Comparison of ENCODE assay signal across 2 cellular contexts in the genomic region with DNA sequence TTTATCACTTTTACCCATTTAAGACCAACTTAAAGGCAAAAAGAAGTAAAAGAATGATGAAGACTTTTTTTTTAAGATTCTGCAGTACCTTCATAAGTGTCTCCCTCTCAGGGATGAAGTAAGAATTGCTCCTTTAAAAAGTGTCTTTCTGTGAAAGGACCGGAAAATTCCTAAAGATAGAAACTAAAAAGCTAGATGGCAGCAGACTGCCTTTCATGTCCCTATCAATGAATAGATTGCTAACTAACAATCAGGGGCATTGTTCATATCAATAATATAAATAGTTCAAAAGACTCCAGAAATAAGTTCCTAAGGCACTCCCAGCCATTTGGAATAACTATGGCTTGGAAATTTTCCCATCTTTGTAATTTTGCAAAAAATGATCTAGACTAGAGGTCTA.
TF ChIP-seq lines count a peak whose summit lies in the region.

No MANE protein-coding gene starts in this region.

TF ChIP-seq in HEK293, 187 proteins besides CTCF, POLR2A, EP300 and RAD21:
- TF ChIP-seq SP7 (tag by site-specific recombination; IDR thresholded peaks at IDR 0.05) = no peak
- TF ChIP-seq ZNF677 (tag by site-specific recombination; IDR thresholded peaks at IDR 0.05) = no peak
- TF ChIP-seq ZNF747 (tag by site-specific recombination; IDR thresholded peaks at IDR 0.05) = no peak
- no peak for TF ChIP-seq KLF1 (tag by site-specific recombination; IDR thresholded peaks at IDR 0.05)
- TF ChIP-seq, protein P1, sequence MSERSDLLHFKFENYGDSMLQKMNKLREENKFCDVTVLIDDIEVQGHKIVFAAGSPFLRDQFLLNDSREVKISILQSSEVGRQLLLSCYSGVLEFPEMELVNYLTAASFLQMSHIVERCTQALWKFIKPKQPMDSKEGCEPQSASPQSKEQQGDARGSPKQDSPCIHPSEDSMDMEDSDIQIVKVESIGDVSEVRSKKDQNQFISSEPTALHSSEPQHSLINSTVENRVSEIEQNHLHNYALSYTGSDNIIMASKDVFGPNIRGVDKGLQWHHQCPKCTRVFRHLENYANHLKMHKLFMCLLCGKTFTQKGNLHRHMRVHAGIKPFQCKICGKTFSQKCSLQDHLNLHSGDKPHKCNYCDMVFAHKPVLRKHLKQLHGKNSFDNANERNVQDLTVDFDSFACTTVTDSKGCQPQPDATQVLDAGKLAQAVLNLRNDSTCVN (tag by site-specific recombination; optimal IDR thresholded peaks at IDR 0.05) = no peak
- TF ChIP-seq ZNF521 (tag by site-specific recombination; IDR thresholded peaks at IDR 0.05) = no peak
- TF ChIP-seq, protein P2, sequence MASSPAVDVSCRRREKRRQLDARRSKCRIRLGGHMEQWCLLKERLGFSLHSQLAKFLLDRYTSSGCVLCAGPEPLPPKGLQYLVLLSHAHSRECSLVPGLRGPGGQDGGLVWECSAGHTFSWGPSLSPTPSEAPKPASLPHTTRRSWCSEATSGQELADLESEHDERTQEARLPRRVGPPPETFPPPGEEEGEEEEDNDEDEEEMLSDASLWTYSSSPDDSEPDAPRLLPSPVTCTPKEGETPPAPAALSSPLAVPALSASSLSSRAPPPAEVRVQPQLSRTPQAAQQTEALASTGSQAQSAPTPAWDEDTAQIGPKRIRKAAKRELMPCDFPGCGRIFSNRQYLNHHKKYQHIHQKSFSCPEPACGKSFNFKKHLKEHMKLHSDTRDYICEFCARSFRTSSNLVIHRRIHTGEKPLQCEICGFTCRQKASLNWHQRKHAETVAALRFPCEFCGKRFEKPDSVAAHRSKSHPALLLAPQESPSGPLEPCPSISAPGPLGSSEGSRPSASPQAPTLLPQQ (tag by site-specific recombination; IDR thresholded peaks at IDR 0.05) = no peak
- TF ChIP-seq KLF16 (tag by site-specific recombination; IDR thresholded peaks at IDR 0.05) = no peak
- TF ChIP-seq, protein P3, sequence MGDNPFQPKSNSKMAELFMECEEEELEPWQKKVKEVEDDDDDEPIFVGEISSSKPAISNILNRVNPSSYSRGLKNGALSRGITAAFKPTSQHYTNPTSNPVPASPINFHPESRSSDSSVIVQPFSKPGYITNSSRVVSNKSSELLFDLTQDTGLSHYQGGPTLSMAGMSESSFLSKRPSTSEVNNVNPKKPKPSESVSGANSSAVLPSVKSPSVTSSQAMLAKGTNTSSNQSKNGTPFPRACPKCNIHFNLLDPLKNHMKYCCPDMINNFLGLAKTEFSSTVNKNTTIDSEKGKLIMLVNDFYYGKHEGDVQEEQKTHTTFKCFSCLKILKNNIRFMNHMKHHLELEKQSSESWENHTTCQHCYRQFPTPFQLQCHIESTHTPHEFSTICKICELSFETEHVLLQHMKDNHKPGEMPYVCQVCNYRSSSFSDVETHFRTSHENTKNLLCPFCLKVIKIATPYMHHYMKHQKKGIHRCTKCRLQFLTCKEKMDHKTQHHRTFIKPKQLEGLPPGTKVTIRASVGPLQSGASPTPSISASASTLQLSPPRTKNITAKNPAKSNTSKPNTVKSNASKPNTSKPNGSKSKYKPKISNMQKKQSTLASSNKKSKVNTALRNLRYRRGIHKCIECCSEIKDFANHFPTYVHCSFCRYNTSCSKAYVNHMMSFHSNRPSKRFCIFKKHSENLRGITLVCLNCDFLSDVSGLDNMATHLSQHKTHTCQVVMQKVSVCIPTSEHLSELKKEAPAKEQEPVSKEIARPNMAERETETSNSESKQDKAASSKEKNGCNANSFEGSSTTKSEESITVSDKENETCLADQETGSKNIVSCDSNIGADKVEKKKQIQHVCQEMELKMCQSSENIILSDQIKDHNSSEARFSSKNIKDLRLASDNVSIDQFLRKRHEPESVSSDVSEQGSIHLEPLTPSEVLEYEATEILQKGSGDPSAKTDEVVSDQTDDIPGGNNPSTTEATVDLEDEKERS (tag by site-specific recombination; IDR thresholded peaks at IDR 0.05) = no peak
- TF ChIP-seq ZBTB7A (tag by site-specific recombination; IDR thresholded peaks at IDR 0.05; ENCODE audit: low read depth) = no peak
- TF ChIP-seq ZNF121 (tag by site-specific recombination; IDR thresholded peaks at IDR 0.05) = no peak
- TF ChIP-seq ZNF555 (tag by site-specific recombination; conservative IDR thresholded peaks at IDR 0.05) = no peak

TF ChIP-seq in H1, 55 proteins besides CTCF, POLR2A, EP300 and RAD21:
- TF ChIP-seq KDM1A (IDR thresholded peaks at IDR 0.05; ENCODE audit: borderline replicate concordance, low read length) (no peak), EGR1 (IDR thresholded peaks at IDR 0.05; ENCODE audit: borderline replicate concordance, low read depth, low read length) (no peak), CEBPB (IDR thresholded peaks at IDR 0.05; ENCODE audit: low read depth, low read length) (no peak), ZNF274 (IDR thresholded peaks at IDR 0.05; ENCODE audit: borderline replicate concordance, extremely low read depth, low read length) (no peak)
- TF ChIP-seq, protein P4, sequence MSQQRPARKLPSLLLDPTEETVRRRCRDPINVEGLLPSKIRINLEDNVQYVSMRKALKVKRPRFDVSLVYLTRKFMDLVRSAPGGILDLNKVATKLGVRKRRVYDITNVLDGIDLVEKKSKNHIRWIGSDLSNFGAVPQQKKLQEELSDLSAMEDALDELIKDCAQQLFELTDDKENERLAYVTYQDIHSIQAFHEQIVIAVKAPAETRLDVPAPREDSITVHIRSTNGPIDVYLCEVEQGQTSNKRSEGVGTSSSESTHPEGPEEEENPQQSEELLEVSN (IDR thresholded peaks at IDR 0.05) = no peak
